Comparison of ENCODE assay signal across 33 cellular contexts in genomic region chr6:132043148-132043547, GRCh38.
"Had no signal": no experiment of that assay in that cellular context is flagged by ENCODE, and none has a peak within 500 bp of the region (broad histone marks: within the 10 kb centered on the region; RNA-seq: fewer than 3 reads in every experiment).

No MANE protein-coding gene starts in this region.

- DNase-seq: naive thymus-derived CD8-positive, alpha-beta T cell; nephron progenitor cell; nucleus accumbens; ovary; posterior cingulate gyrus; psoas muscle; right cardiac atrium; right lobe of liver; spleen; stimulated activated CD4-positive, alpha-beta T cell treated with anti-CD3 and anti-CD28 coated beads, Interleukin-12 subunit alpha, Interleukin-12 subunit beta, amount 100 ng/mL, for 4 hours; stimulated activated CD4-positive, alpha-beta T cell treated with anti-CD3 and anti-CD28 coated beads, Interleukin-1b, Interleukin-23, amount 100 ng/mL, for 48 hours; stimulated activated CD4-positive, alpha-beta T cell treated with anti-CD3 and anti-CD28 coated beads, Interleukin-4, amount 100 ng/mL, for 1 hour; stimulated activated CD4-positive, alpha-beta T cell treated with anti-CD3 and anti-CD28 coated beads, Interleukin-4, amount 100 ng/mL, for 4 hours; stimulated activated CD8-positive, alpha-beta memory T cell treated with anti-CD3 and anti-CD28 coated beads, Interleukin-4, amount 100 ng/mL, for 48 hours; stimulated activated naive CD4-positive, alpha-beta T cell; stimulated activated naive CD8-positive, alpha-beta T cell treated with anti-CD3 and anti-CD28 coated beads, Interleukin-15, amount 100 ng/mL, for 72 hours; stimulated activated naive CD8-positive, alpha-beta T cell treated with anti-CD3 and anti-CD28 coated beads, Interleukin-15, Interleukin-2, amounts not matched to agents 100 U/mL and 50 U/mL, for 24 hours; substantia nigra; testis; tibial artery; transverse colon; upper lobe of right lung; uterus had no signal

- H2AFZ ChIP-seq: parathyroid adenoma had no signal

- H3K4me1 Mint-ChIP-seq: naive thymus-derived CD8-positive, alpha-beta T cell; nephron progenitor cell; stimulated activated memory B cell treated with anti-CD40 and anti-IgM and Interleukin-4, amounts not matched to agents 10 μg/mL and 1 μg/mL and 100 μg/mL, for 72 hours; stimulated activated naive CD8-positive, alpha-beta T cell treated with anti-CD3 and anti-CD28 coated beads, Interleukin-15, amount 100 ng/mL, for 72 hours had no signal

- H3K27me3 ChIP-seq: neutrophil, ovary, right lobe of liver, spleen, suprapubic skin, testis, tibial artery, transverse colon, upper lobe of right lung, uterus had no signal

- H3K36me3 Mint-ChIP-seq: naive thymus-derived CD8-positive, alpha-beta T cell; natural killer cell treated with Interleukin-12 subunit alpha and Interleukin-12 subunit beta and Interleukin-15 and Interleukin-18, amount 100 ng/mL, for 72 hours; stimulated activated memory B cell treated with anti-CD40 and anti-IgM and Interleukin-4, amounts not matched to agents 10 μg/mL and 1 μg/mL and 100 μg/mL, for 72 hours; type B pancreatic cell had no signal

- H3K27me3 Mint-ChIP-seq: natural killer cell treated with Interleukin-12 subunit alpha and Interleukin-12 subunit beta and Interleukin-15 and Interleukin-18, amount 100 ng/mL, for 72 hours; progenitor cell of endocrine pancreas; stimulated activated naive CD8-positive, alpha-beta T cell treated with anti-CD3 and anti-CD28 coated beads, Interleukin-15, amount 100 ng/mL, for 72 hours; type B pancreatic cell had no signal

- H3K27ac Mint-ChIP-seq: naive thymus-derived CD8-positive, alpha-beta T cell; natural killer cell treated with Interleukin-12 subunit alpha and Interleukin-12 subunit beta and Interleukin-15 and Interleukin-18, amount 100 ng/mL, for 72 hours; nephron progenitor cell; progenitor cell of endocrine pancreas; stimulated activated memory B cell treated with anti-CD40 and anti-IgM and Interleukin-4, amounts not matched to agents 10 μg/mL and 1 μg/mL and 100 μg/mL, for 72 hours; type B pancreatic cell had no signal

- H3K4me3 ChIP-seq: ovary, psoas muscle, right lobe of liver, skin epidermis, smooth muscle cell, spleen, suprapubic skin, testis, tibial artery, transverse colon, upper lobe of right lung, uterus had no signal

- H3K36me3 ChIP-seq: neutrophil, ovary, right lobe of liver, spleen, suprapubic skin, tibial artery, transverse colon, upper lobe of right lung, uterus had no signal

- H3K4me3 Mint-ChIP-seq: naive thymus-derived CD8-positive, alpha-beta T cell; natural killer cell treated with Interleukin-12 subunit alpha and Interleukin-12 subunit beta and Interleukin-15 and Interleukin-18, amount 100 ng/mL, for 72 hours; nephron progenitor cell; neural crest cell; stimulated activated memory B cell treated with anti-CD40 and anti-IgM and Interleukin-4, amounts not matched to agents 10 μg/mL and 1 μg/mL and 100 μg/mL, for 72 hours; stimulated activated naive CD8-positive, alpha-beta T cell treated with anti-CD3 and anti-CD28 coated beads, Interleukin-15, amount 100 ng/mL, for 72 hours; type B pancreatic cell had no signal

- ATAC-seq: naive thymus-derived CD8-positive, alpha-beta T cell; natural killer cell treated with Interleukin-12 subunit alpha and Interleukin-12 subunit beta and Interleukin-15 and Interleukin-18, amount 100 ng/mL, for 72 hours; psoas muscle; right cardiac atrium; right lobe of liver; stimulated activated memory B cell treated with anti-CD40 and anti-IgM and Interleukin-4, amounts not matched to agents 10 μg/mL and 1 μg/mL and 100 μg/mL, for 72 hours; stimulated activated naive CD8-positive, alpha-beta T cell treated with anti-CD3 and anti-CD28 coated beads, Interleukin-15, amount 100 ng/mL, for 72 hours; stimulated activated naive CD8-positive, alpha-beta T cell treated with anti-CD3 and anti-CD28 coated beads, Interleukin-15, Interleukin-2, amounts not matched to agents 100 U/mL and 50 U/mL, for 24 hours; upper lobe of right lung had no signal

- H3K9me3 ChIP-seq: neutrophil, ovary, right lobe of liver, suprapubic skin, testis, tibial artery, transverse colon, upper lobe of right lung, uterus had no signal

- H3K9ac ChIP-seq: parathyroid adenoma had no signal

- H3K9me3 Mint-ChIP-seq: stimulated activated naive CD8-positive, alpha-beta T cell treated with anti-CD3 and anti-CD28 coated beads, Interleukin-15, amount 100 ng/mL, for 72 hours had no signal

- H3K4me1 ChIP-seq: parathyroid adenoma, psoas muscle, right lobe of liver, spleen, suprapubic skin, testis, transverse colon, upper lobe of right lung, uterus had no signal

- H3K4me2 ChIP-seq: smooth muscle cell had no signal

- H3K27ac ChIP-seq: neutrophil, ovary, parathyroid adenoma, psoas muscle, right lobe of liver, skin epidermis, spleen, suprapubic skin, testis, tibial artery, transverse colon, upper lobe of right lung, uterus had no signal
